ENCODE assay signal across 25 cellular contexts in genomic region chr6:33980176-33980805, GRCh38.
DNase-seq lines count a peak whose midpoint lies in the region; TF ChIP-seq lines count a peak whose summit lies in the region.
"Had no signal": no experiment of that assay in that cellular context is flagged by ENCODE, and none has a peak within 500 bp of the region (broad histone marks: within the 10 kb centered on the region; RNA-seq: fewer than 3 reads in every experiment).

No MANE protein-coding gene starts in this region.

- H3K4me1 ChIP-seq in neural progenitor cell = peaks cover 7% of the 10 kb centered on the region
- H3K4me1 ChIP-seq: foreskin keratinocyte had no signal

- H3K36me3 Mint-ChIP-seq in neural progenitor cell = no peaks in the 10 kb centered on the region

- H3K27ac Mint-ChIP-seq in neural progenitor cell = peak overlapping the region; percentile 62
- H3K27ac Mint-ChIP-seq: effector memory CD8-positive, alpha-beta T cell had no signal

- H3K4me2 ChIP-seq in neural progenitor cell = no peak overlapping the region
- H3K4me2 ChIP-seq: BLaER1 treated with 17β-estradiol and CSF1 and Interleukin-3, amounts not matched to agents 10 nM and 100 nM had no signal

- no peak overlapping the region for H3K27ac ChIP-seq in coronary artery
- H3K27ac ChIP-seq in neural progenitor cell = no peak overlapping the region
- H3K27ac ChIP-seq: BLaER1 treated with 17β-estradiol and CSF1 and Interleukin-3, amounts not matched to agents 10 nM and 100 nM; foreskin keratinocyte; heart right ventricle; HL-60; right lobe of liver; upper lobe of left lung had no signal

- no peaks in the 10 kb centered on the region for H3K9me3 Mint-ChIP-seq in neural progenitor cell
- H3K9me3 Mint-ChIP-seq: effector memory CD8-positive, alpha-beta T cell had no signal

- peaks cover 15% of the 10 kb centered on the region for H3K27me3 Mint-ChIP-seq in neural progenitor cell (ENCODE audit: insufficient read depth, low read depth)

- H3K4me1 Mint-ChIP-seq in neural progenitor cell = peaks cover 22% of the 10 kb centered on the region

- no peaks in the 10 kb centered on the region for H3F3A ChIP-seq in neural progenitor cell (ENCODE audit: low read depth)

- H3K4me3 Mint-ChIP-seq in neural progenitor cell = no peak overlapping the region
- H3K4me3 Mint-ChIP-seq: effector memory CD8-positive, alpha-beta T cell; nephron progenitor cell had no signal

- H3K27me3 ChIP-seq in neural progenitor cell (peaks cover 21% of the 10 kb centered on the region), MG63 (no peaks in the 10 kb centered on the region)
- H3K27me3 ChIP-seq: BLaER1 treated with 17β-estradiol and CSF1 and Interleukin-3, amounts not matched to agents 10 nM and 100 nM; right lobe of liver had no signal

- H3K9me3 ChIP-seq in neural progenitor cell (ENCODE audit: low read depth) = no peaks in the 10 kb centered on the region
- no peaks in the 10 kb centered on the region for H3K9me3 ChIP-seq in MG63
- H3K9me3 ChIP-seq: BLaER1 treated with 17β-estradiol and CSF1 and Interleukin-3, amounts not matched to agents 10 nM and 100 nM; heart right ventricle; right lobe of liver; upper lobe of left lung had no signal

- H3K36me3 ChIP-seq in neural progenitor cell = no peaks in the 10 kb centered on the region
- H3K36me3 ChIP-seq in MG63 = no peaks in the 10 kb centered on the region
- H3K36me3 ChIP-seq: BLaER1 treated with 17β-estradiol and CSF1 and Interleukin-3, amounts not matched to agents 10 nM and 100 nM; heart right ventricle; right lobe of liver; upper lobe of left lung had no signal

- H3K9ac ChIP-seq in neural progenitor cell = no peak overlapping the region
- H3K9ac ChIP-seq: BLaER1 treated with 17β-estradiol and CSF1 and Interleukin-3, amounts not matched to agents 10 nM and 100 nM had no signal

- H3K4me3 ChIP-seq in coronary artery (no peak overlapping the region), neural progenitor cell (no peak overlapping the region), MG63 (no peak overlapping the region)
- H3K4me3 ChIP-seq: BLaER1 treated with 17β-estradiol and CSF1 and Interleukin-3, amounts not matched to agents 10 nM and 100 nM; heart right ventricle; right lobe of liver; upper lobe of left lung had no signal

- no peaks in the 10 kb centered on the region for H4K20me1 ChIP-seq in neural progenitor cell (ENCODE audit: low read depth)
- H4K20me1 ChIP-seq: BLaER1 treated with 17β-estradiol and CSF1 and Interleukin-3, amounts not matched to agents 10 nM and 100 nM had no signal

- peak; percentile 53 for DNase-seq in activated effector memory CD4-positive, alpha-beta T cell treated with anti-CD3 and anti-CD28 coated beads, Interleukin-2, amount 50 U/mL, for 16 hours
- DNase-seq in activated effector memory CD4-positive, alpha-beta T cell treated with Interleukin-2 at 50 U/mL for 16 hours = no peak
- DNase-seq in coronary artery (ENCODE audit: low spot score) = peak; percentile 49
- no peak for DNase-seq in neural progenitor cell (ENCODE audit: low spot score)
- DNase-seq in ureter (ENCODE audit: low spot score) = peak; percentile 28
- DNase-seq in MG63 = no peak
- no peak for DNase-seq in NCI-H510A treated with DMSO at 0.1 percent for 48 hours (lab: John Stamatoyannopoulos, UW)
- DNase-seq in stimulated activated CD4-positive, alpha-beta T cell treated with anti-CD3 and anti-CD28 coated beads, Interleukin-12 subunit alpha, Interleukin-12 subunit beta, amount 100 ng/mL, for 4 hours = no peak
- DNase-seq: activated CD4-positive, alpha-beta T cell treated with anti-CD3 and anti-CD28 coated beads, Interleukin-2, amount 50 U/mL, for 1 hour; activated CD8-positive, alpha-beta memory T cell treated with anti-CD3 and anti-CD28 coated beads, Interleukin-2, amount 50 U/mL, for 48 hours; activated gamma-delta T cell; effector memory CD8-positive, alpha-beta T cell; foreskin keratinocyte; HCEC 1CT; heart right ventricle; left cardiac atrium; midbrain; NCI-H1694 treated with DMSO at 0.1 percent for 48 hours; NCI-H526 treated with DMSO at 0.1 percent for 48 hours; nephron progenitor cell; T-helper 2 cell; upper lobe of left lung had no signal

- H2AFZ ChIP-seq in neural progenitor cell (replicated peaks) = no peak overlapping the region

- H3K79me2 ChIP-seq in neural progenitor cell (ENCODE audit: low read depth) = no peaks in the 10 kb centered on the region

- TF ChIP-seq CTCF in coronary artery (IDR thresholded peaks at IDR 0.05) (no peak), neural progenitor cell (IDR thresholded peaks at IDR 0.05) (no peak)

Comparison
In these comparisons a context has a peak if more than half of its experiments do, and no peak if none do; other contexts are left out.
1. DNase-seq: peak in activated effector memory CD4-positive, alpha-beta T cell treated with anti-CD3 and anti-CD28 coated beads, Interleukin-2, amount 50 U/mL, for 16 hours (single experiment), coronary artery (single experiment) and ureter (single experiment); none in activated effector memory CD4-positive, alpha-beta T cell treated with Interleukin-2 at 50 U/mL for 16 hours (single experiment), neural progenitor cell (single experiment), MG63 (single experiment), NCI-H510A treated with DMSO at 0.1 percent for 48 hours (single experiment) and stimulated activated CD4-positive, alpha-beta T cell treated with anti-CD3 and anti-CD28 coated beads, Interleukin-12 subunit alpha, Interleukin-12 subunit beta, amount 100 ng/mL, for 4 hours (single experiment).